ENCODE assay signal across 16 cellular contexts in genomic region chr12:118238888-118239287, GRCh38.
A peak's percentile ranks its signal among the peaks of the same experiment; 100 is the strongest.
DNase-seq lines count a peak whose midpoint lies in the region; ATAC-seq and TF ChIP-seq lines count a peak whose summit lies in the region.
"Had no signal": no experiment of that assay in that cellular context is flagged by ENCODE, and none has a peak within 500 bp of the region (broad histone marks: within the 10 kb centered on the region; RNA-seq: fewer than 3 reads in every experiment).

No MANE protein-coding gene starts in this region.

- no peaks in the 10 kb centered on the region for H3K27me3 ChIP-seq in body of pancreas
- no peaks in the 10 kb centered on the region for H3K27me3 ChIP-seq in esophagus muscularis mucosa
- no peaks in the 10 kb centered on the region for H3K27me3 ChIP-seq in PC-3 (ENCODE audit: low read length)
- H3K27me3 ChIP-seq: BLaER1, neural progenitor cell, sigmoid colon had no signal

- no peak overlapping the region for H3K27ac ChIP-seq in body of pancreas
- H3K27ac ChIP-seq in esophagus muscularis mucosa (replicated peaks in 1 of 4), result no peak overlapping the region
- no peak overlapping the region for H3K27ac ChIP-seq in PC-3 (ENCODE audit: low read length)
- H3K27ac ChIP-seq: BLaER1, lower lobe of right lung, neural progenitor cell, sigmoid colon had no signal

- no TSS peak for BruUV-seq in PC-3 (replicated peaks; lab: Mats Ljungman, UMichigan)

- H2AFZ ChIP-seq in PC-3 (ENCODE audit: low read length), result no peak overlapping the region
- H2AFZ ChIP-seq: neural progenitor cell had no signal

- no peak for TF ChIP-seq POLR2A in body of pancreas (IDR thresholded peaks at IDR 0.05)
- TF ChIP-seq POLR2A in esophagus muscularis mucosa (IDR thresholded peaks at IDR 0.05; ENCODE audit: low read depth), result no peak

- POLR2A ChIA-PET in PC-3 (lab: Charles Lee; ENCODE audit: unreplicated experiment), result no interaction called here

- peaks cover 27 to 35% (median 33%) of the 10 kb centered on the region in 3 donors for H3K4me1 Mint-ChIP-seq in IgD-negative memory B cell
- H3K4me1 Mint-ChIP-seq in dendritic cell treated with granulocyte-macrophage colony-stimulating factor and Interleukin-4, amounts not matched to agents 40 ng/mL and 50 ng/mL, for 4 days (ENCODE audit: low read depth), result peaks cover 30% of the 10 kb centered on the region
- H3K4me1 Mint-ChIP-seq: neural progenitor cell had no signal

- no peak overlapping the region for H3K4me3 ChIP-seq in GM12865 (ENCODE audit: low read depth, low read length)
- no peak overlapping the region for H3K4me3 ChIP-seq in body of pancreas
- no peak overlapping the region for H3K4me3 ChIP-seq in esophagus muscularis mucosa
- H3K4me3 ChIP-seq in PC-3 (ENCODE audit: low read length), result no peak overlapping the region
- H3K4me3 ChIP-seq: BLaER1, lower lobe of right lung, neural progenitor cell, sigmoid colon had no signal

- H3K9ac ChIP-seq in PC-3 (ENCODE audit: low read length), result no peak overlapping the region
- H3K9ac ChIP-seq: BLaER1, neural progenitor cell had no signal

- H3K4me1 ChIP-seq in body of pancreas (no peaks in the 10 kb centered on the region), esophagus muscularis mucosa (no peaks in the 10 kb centered on the region), PC-3 (ENCODE audit: insufficient read depth, low read length) (peaks cover 19% of the 10 kb centered on the region)
- H3K4me1 ChIP-seq: neural progenitor cell, sigmoid colon had no signal

- H3K27ac Mint-ChIP-seq in IgD-negative memory B cell, result peak overlapping the region; percentile 5 to 95 (median 86)
- peak overlapping the region; percentile 81 for H3K27ac Mint-ChIP-seq in dendritic cell treated with granulocyte-macrophage colony-stimulating factor and Interleukin-4, amounts not matched to agents 40 ng/mL and 50 ng/mL, for 4 days
- H3K27ac Mint-ChIP-seq: neural progenitor cell had no signal

- H3K4me2 ChIP-seq in PC-3 (ENCODE audit: low read length), result no peak overlapping the region
- H3K4me2 ChIP-seq: BLaER1, neural progenitor cell had no signal

- CTCF ChIA-PET in PC-3 (lab: Charles Lee), result interaction anchor here (0.7 to 0.9 kb wide), 2 partner anchors 27 to 138 kb away, joined by 3 read pairs; partner anchors contain the start of gene SUDS3

- WGBS in body of pancreas, 2 donors, result 84 to 93% methylated on average over 2 of the region's 2 CpGs
- WGBS in esophagus muscularis mucosa, result 88% methylated on average over 2 of the region's 2 CpGs

- TF ChIP-seq CTCF in GM12865 (IDR thresholded peaks at IDR 0.05; ENCODE audit: insufficient read depth, low read depth, low read length, missing control alignments) (no peak), body of pancreas (IDR thresholded peaks at IDR 0.05) (no peak), esophagus muscularis mucosa (IDR thresholded peaks at IDR 0.05) (no peak), PC-3 (conservative IDR thresholded peaks at IDR 0.05; ENCODE audit: low read depth, low read length) (no peak)

- ATAC-seq in GM21447 (IDR thresholded peaks at IDR 0.05; ENCODE audit: unreplicated experiment) (peak; percentile 62), body of pancreas (no peak), PC-3 (no peak)
- ATAC-seq: lower lobe of right lung had no signal

- TF ChIP-seq EP300 in esophagus muscularis mucosa (IDR thresholded peaks at IDR 0.05), result no peak

- no peaks in the 10 kb centered on the region for H3K9me3 Mint-ChIP-seq in IgD-negative memory B cell
- H3K9me3 Mint-ChIP-seq in dendritic cell treated with granulocyte-macrophage colony-stimulating factor and Interleukin-4, amounts not matched to agents 40 ng/mL and 50 ng/mL, for 4 days, result no peaks in the 10 kb centered on the region
- H3K9me3 Mint-ChIP-seq: activated naive CD4-positive, alpha-beta T cell treated with anti-CD3 and anti-CD28 coated beads, Interleukin-2, amount 50 U/mL, for 24 hours; neural progenitor cell had no signal

- no peaks in the 10 kb centered on the region for H4K20me1 ChIP-seq in PC-3 (ENCODE audit: low read length)
- H4K20me1 ChIP-seq: BLaER1 had no signal

- intact Hi-C loops in dendritic cell treated with granulocyte-macrophage colony-stimulating factor and Interleukin-4, amounts not matched to agents 40 ng/mL and 50 ng/mL, for 4 days (cut with micrococcal nuclease), result loop anchor here (5.0 kb wide), 3 partner anchors 72 to 138 kb away; partner anchors contain the start of gene SUDS3
- intact Hi-C loops in body of pancreas (cut with DNase I), result no loop called here
- intact Hi-C loops in esophagus muscularis mucosa (cut with DNase I), result no loop called here
- intact Hi-C loops in PC-3 (cut with micrococcal nuclease), result no loop called here

- DNase-seq in GM12865 (ENCODE audit: low read depth), result peak; percentile 50
- DNase-seq in body of pancreas, result no peak
- DNase-seq in esophagus muscularis mucosa (ENCODE audit: extremely low spot score), result no peak
- DNase-seq in T1000 (lab: John Stamatoyannopoulos, UW), result no peak
- no peak for DNase-seq in PC-3
- DNase-seq: EL, GOT3, Kasumi-1, lower lobe of right lung, sigmoid colon had no signal

- H3K4me3 Mint-ChIP-seq in IgD-negative memory B cell, result peak overlapping the region in 2 of 4 donors; percentile 70 to 72
- no peak overlapping the region for H3K4me3 Mint-ChIP-seq in dendritic cell treated with granulocyte-macrophage colony-stimulating factor and Interleukin-4, amounts not matched to agents 40 ng/mL and 50 ng/mL, for 4 days
- H3K4me3 Mint-ChIP-seq: activated naive CD4-positive, alpha-beta T cell treated with anti-CD3 and anti-CD28 coated beads, Interleukin-2, amount 50 U/mL, for 24 hours; neural progenitor cell had no signal

- no peaks in the 10 kb centered on the region for H3K79me2 ChIP-seq in PC-3 (ENCODE audit: low read length)

- no peaks in the 10 kb centered on the region for H3F3A ChIP-seq in PC-3 (ENCODE audit: low read length, unreplicated experiment)

- H3K36me3 Mint-ChIP-seq in IgD-negative memory B cell, result peaks cover 9% of the 10 kb centered on the region
- peaks cover 63% of the 10 kb centered on the region for H3K36me3 Mint-ChIP-seq in dendritic cell treated with granulocyte-macrophage colony-stimulating factor and Interleukin-4, amounts not matched to agents 40 ng/mL and 50 ng/mL, for 4 days (ENCODE audit: low read depth)
- H3K36me3 Mint-ChIP-seq: neural progenitor cell had no signal

- peaks cover 0 to 5% of the 10 kb centered on the region in 2 donors for H3K36me3 ChIP-seq in body of pancreas (replicated peaks in 1 of 2; ENCODE audit: insufficient read depth in 1 of 2, low read depth in 2 of 2)
- H3K36me3 ChIP-seq in esophagus muscularis mucosa, result peaks cover 12 to 48% (median 30%) of the 10 kb centered on the region in 4 donors
- H3K36me3 ChIP-seq in PC-3 (ENCODE audit: low read depth, low read length), result 0 out of 2 replicates have a peak, but pooled peaks cover 4% of the 10 kb centered on the region
- H3K36me3 ChIP-seq: neural progenitor cell had no signal

- no peaks in the 10 kb centered on the region for H3K27me3 Mint-ChIP-seq in IgD-negative memory B cell
- H3K27me3 Mint-ChIP-seq in dendritic cell treated with granulocyte-macrophage colony-stimulating factor and Interleukin-4, amounts not matched to agents 40 ng/mL and 50 ng/mL, for 4 days, result no peaks in the 10 kb centered on the region
- H3K27me3 Mint-ChIP-seq: activated naive CD4-positive, alpha-beta T cell treated with anti-CD3 and anti-CD28 coated beads, Interleukin-2, amount 50 U/mL, for 24 hours had no signal

- H3K9me3 ChIP-seq in body of pancreas (no peaks in the 10 kb centered on the region), esophagus muscularis mucosa (no peaks in the 10 kb centered on the region), PC-3 (ENCODE audit: low read length) (no peaks in the 10 kb centered on the region)
- H3K9me3 ChIP-seq: BLaER1, lower lobe of right lung, sigmoid colon had no signal

- no peaks in the 10 kb centered on the region for H3K9me2 ChIP-seq in PC-3 (replicated peaks; ENCODE audit: low read length)
